Comparison of ENCODE assay signal across 8 cellular contexts in the genomic region with DNA sequence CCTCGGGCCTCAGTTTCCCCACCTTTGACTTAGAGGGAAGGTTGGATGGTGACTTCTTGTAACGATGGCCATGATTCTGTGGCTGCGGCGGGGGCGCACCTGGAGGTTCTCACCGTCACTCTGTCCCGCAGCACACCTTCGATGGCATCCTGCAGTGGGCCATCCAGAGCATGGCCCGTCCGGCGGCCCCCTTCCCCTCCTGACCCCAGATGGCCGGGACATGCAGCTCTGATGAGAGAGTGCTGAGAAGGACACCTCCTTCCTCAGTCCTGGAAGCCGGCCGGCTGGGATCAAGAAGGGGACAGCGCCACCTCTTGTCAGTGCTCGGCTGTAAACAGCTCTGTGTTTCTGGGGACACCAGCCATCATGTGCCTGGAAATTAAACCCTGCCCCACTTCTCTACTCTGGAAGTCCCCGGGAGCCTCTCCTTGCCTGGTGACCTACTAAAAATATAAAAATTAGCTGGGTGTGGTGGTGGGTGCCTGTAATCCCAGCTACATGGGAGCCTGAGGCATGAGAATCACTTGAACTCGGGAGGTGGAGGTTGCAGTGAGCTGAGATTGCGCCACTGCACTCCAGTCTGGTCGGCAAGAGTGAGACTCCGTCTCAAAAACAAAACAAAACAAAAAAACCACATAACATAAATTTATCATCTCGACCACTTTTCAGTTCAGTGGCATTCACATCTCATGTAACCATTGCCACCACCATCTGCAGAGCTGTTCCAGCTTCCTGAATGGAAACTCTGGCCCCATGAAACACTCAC. TPM values are rescaled to one million over a fixed set of nuclear protein-coding genes. Genes with fewer than 3 reads are reported as not detected.
DNase-seq lines count a peak whose midpoint lies in the region; ATAC-seq and TF ChIP-seq lines count a peak whose summit lies in the region.

No MANE protein-coding gene starts in this region.

- no peaks in the 10 kb centered on the region for H3F3A ChIP-seq in SK-N-SH (replicated peaks; ENCODE audit: insufficient read depth)

- H3K27me3 Mint-ChIP-seq in activated naive CD4-positive, alpha-beta T cell treated with anti-CD3 and anti-CD28 coated beads for 36 hours (ENCODE audit: low read depth) = no peaks in the 10 kb centered on the region

- H3K79me2 ChIP-seq in SK-N-SH (ENCODE audit: insufficient read depth) = peaks cover 26% of the 10 kb centered on the region

- H3K27ac Mint-ChIP-seq in activated naive CD4-positive, alpha-beta T cell treated with anti-CD3 and anti-CD28 coated beads for 36 hours = peak overlapping the region; percentile 46

- peaks cover 43% of the 10 kb centered on the region for H3K4me1 Mint-ChIP-seq in activated naive CD4-positive, alpha-beta T cell treated with anti-CD3 and anti-CD28 coated beads for 36 hours (ENCODE audit: low read depth)

- peak overlapping the region in 1 of 2 experiments; percentile 26; a peak in 1 of 4 replicates for H3K4me3 ChIP-seq in SK-N-SH (ENCODE audit: low read depth in 2 of 2, low read length in 1 of 2)
- H3K4me3 ChIP-seq in gastroesophageal sphincter = no peak overlapping the region
- H3K4me3 ChIP-seq in ovary = no peak overlapping the region
- H3K4me3 ChIP-seq in tibial artery = no peak overlapping the region

- H3K9me3 Mint-ChIP-seq in activated naive CD4-positive, alpha-beta T cell treated with anti-CD3 and anti-CD28 coated beads for 36 hours = no peaks in the 10 kb centered on the region

- no peaks in the 10 kb centered on the region for H3K9me2 ChIP-seq in SK-N-SH

- H4K20me1 ChIP-seq in SK-N-SH (ENCODE audit: insufficient read depth) = peaks cover 21% of the 10 kb centered on the region

- H3K4me3 Mint-ChIP-seq in activated naive CD4-positive, alpha-beta T cell treated with anti-CD3 and anti-CD28 coated beads for 36 hours = peak overlapping the region; percentile 34

- H3K36me3 ChIP-seq in SK-N-SH (replicated peaks in 1 of 2; ENCODE audit: control insufficient read depth in 1 of 2, insufficient read depth in 2 of 2, low read length in 1 of 2) (no peaks in the 10 kb centered on the region), gastroesophageal sphincter (no peaks in the 10 kb centered on the region), ovary (no peaks in the 10 kb centered on the region), tibial artery (no peaks in the 10 kb centered on the region)

- peak overlapping the region; percentile 13; the same call in 1 of the 2 replicates for H3K4me2 ChIP-seq in SK-N-SH

- CTCF ChIA-PET in SK-N-SH (lab: Yijun Ruan, JAX) = interaction anchor here (0.6 to 1.9 kb wide), 38 partner anchors 9 to 489 kb away, joined by 3 to 21 read pairs (median 3); partner anchors contain the start of genes CFAP410 and LRRC3
- CTCF ChIA-PET in activated naive CD4-positive, alpha-beta T cell treated with anti-CD3 and anti-CD28 coated beads for 36 hours (lab: Charles Lee) = interaction anchor here (0.6 to 1.9 kb wide), 16 partner anchors 10 to 629 kb away, joined by 3 to 7 read pairs (median 4); partner anchors contain the start of genes DNMT3L and TRPM2

- H3K27me3 ChIP-seq in SK-N-SH (ENCODE audit: insufficient read depth) (no peaks in the 10 kb centered on the region), gastroesophageal sphincter (peaks cover 47% of the 10 kb centered on the region), ovary (no peaks in the 10 kb centered on the region), tibial artery (peaks cover 0 to 46% of the 10 kb centered on the region in 2 donors)

- no peaks in the 10 kb centered on the region for H3K36me3 Mint-ChIP-seq in activated naive CD4-positive, alpha-beta T cell treated with anti-CD3 and anti-CD28 coated beads for 36 hours (ENCODE audit: low read depth)

- no peak overlapping the region for H3K27ac ChIP-seq in SK-N-SH (ENCODE audit: low read depth in 2 of 2, low read length in 1 of 2)
- H3K27ac ChIP-seq in gastroesophageal sphincter = no peak overlapping the region
- no peak overlapping the region for H3K27ac ChIP-seq in ovary
- no peak overlapping the region for H3K27ac ChIP-seq in tibial artery

- ATAC-seq in gastroesophageal sphincter (peak; percentile 58), GM21360 (IDR thresholded peaks at IDR 0.05; ENCODE audit: unreplicated experiment) (no peak)

- no peak overlapping the region for H2AFZ ChIP-seq in SK-N-SH (ENCODE audit: low read depth)

- intact Hi-C loops in activated naive CD4-positive, alpha-beta T cell treated with anti-CD3 and anti-CD28 coated beads for 36 hours (cut with micrococcal nuclease) = loop anchor here (5.0 kb wide), 2 partner anchors 180 to 285 kb away; partner anchors contain the start of gene TRAPPC10
- intact Hi-C loops in ovary (cut with DNase I) (loop anchor here in 2 of 4 donors (5.0 to 10.0 kb wide), 3 partner anchors 40 to 485 kb away; partner anchors contain the start of gene CFAP410 (in 1 of the 2)), tibial artery (cut with DNase I; ENCODE audit: low total_unique reads) (no loop called here)

- TF ChIP-seq EP300 in SK-N-SH (IDR thresholded peaks at IDR 0.05; ENCODE audit: borderline replicate concordance in 1 of 2, low read depth in 1 of 2, low read length in 1 of 2) (no peak), gastroesophageal sphincter (IDR thresholded peaks at IDR 0.05) (no peak), ovary (IDR thresholded peaks at IDR 0.05) (no peak)

- H3K9me3 ChIP-seq in SK-N-SH (no peaks in the 10 kb centered on the region), gastroesophageal sphincter (no peaks in the 10 kb centered on the region), ovary (no peaks in the 10 kb centered on the region), tibial artery (no peaks in the 10 kb centered on the region)

- 17% methylated on average over 20 of the region's 22 CpGs for WGBS in SK-N-SH (ENCODE audit: low lambda C conversion rate)
- 25 to 36% methylated on average over 5 to 13 of the region's 22 CpGs for WGBS in gastroesophageal sphincter (ENCODE audit: low coverage in 1 of 2), 2 donors
- 19 to 21% (median 21%) methylated on average over 22 of the region's 22 CpGs for WGBS in ovary, 3 donors

- H3K9ac ChIP-seq in SK-N-SH = no peak overlapping the region

- H3K4me1 ChIP-seq in SK-N-SH (ENCODE audit: control insufficient read depth in 1 of 2, insufficient read depth in 2 of 2, low read depth in 1 of 2, low read length in 1 of 2) = peaks cover 3 to 16% of the 10 kb centered on the region in 2 experiments; a peak in 1 of 4 replicates
- peaks cover 0 to 62% (median 25%) of the 10 kb centered on the region in 3 donors for H3K4me1 ChIP-seq in gastroesophageal sphincter
- peaks cover 13% of the 10 kb centered on the region for H3K4me1 ChIP-seq in ovary (ENCODE audit: insufficient read depth)
- peaks cover 0 to 53% (median 40%) of the 10 kb centered on the region in 4 donors for H3K4me1 ChIP-seq in tibial artery

- peak; percentile 22 for DNase-seq in GM04503 (ENCODE audit: low read depth)
- DNase-seq in NAMALWA (ENCODE audit: low spot score) = peak; percentile 82
- peak; percentile 94 for DNase-seq in SK-N-SH
- peak; percentile 91 for DNase-seq in activated naive CD4-positive, alpha-beta T cell treated with anti-CD3 and anti-CD28 coated beads for 36 hours
- DNase-seq in ovary = peak; percentile 64 to 83 (median 73)
- peak; percentile 85 to 91 for DNase-seq in tibial artery

- POLR2A ChIA-PET in SK-N-SH (lab: Yijun Ruan, JAX) = no interaction called here

- TF ChIP-seq POLR2A in gastroesophageal sphincter (IDR thresholded peaks at IDR 0.05) (no peak), ovary (IDR thresholded peaks at IDR 0.05) (no peak)

- peak; percentile 93 for TF ChIP-seq RAD21 in SK-N-SH (IDR thresholded peaks at IDR 0.05; ENCODE audit: low read length)

- TF ChIP-seq CTCF in SK-N-SH (IDR thresholded peaks at IDR 0.05) = peak; percentile 86
- peak in 3 of 4 experiments; percentile 74 to 83 (median 79) for TF ChIP-seq CTCF in gastroesophageal sphincter (IDR thresholded peaks at IDR 0.05)
- peak in 2 of 3 donors; percentile 45 to 58 for TF ChIP-seq CTCF in ovary (IDR thresholded peaks at IDR 0.05)
- peak; percentile 66 to 76 for TF ChIP-seq CTCF in tibial artery (IDR thresholded peaks at IDR 0.05)

TF ChIP-seq in SK-N-SH, 30 proteins besides CTCF, POLR2A, EP300 and RAD21 (continues in another document):
- TF ChIP-seq SMC3 (IDR thresholded peaks at IDR 0.05; ENCODE audit: low read depth, low read length) = peak; percentile 89

RNA-seq across cellular contexts. Expression of gene PFKL, which starts 2.1 kb away (rescaled TPM):
- 107 and 118 TPM in 2 replicates for polyA plus RNA-seq in SK-N-SH (2012; rRNA removed)
- 39.2 and 63.5 TPM in 2 replicates for polyA plus RNA-seq in SK-N-SH (2012; cell fraction: cytosol; rRNA removed)
- polyA plus RNA-seq in SK-N-SH (2012; cell fraction: nucleus; rRNA removed) = 260 and 292 TPM in 2 replicates
- 100 to 1,000 TPM; 166 to 171 TPM for total RNA-seq in activated naive CD4-positive, alpha-beta T cell treated with anti-CD3 and anti-CD28 coated beads for 36 hours
- total RNA-seq in gastroesophageal sphincter = 100 to 1,000 TPM in 1 of 4 donors, 10 to 100 TPM in 3; 57.7 to 103 (median 72.1) TPM
- 100 to 1,000 TPM in 1 of 7 donors, 10 to 100 TPM in 6; 38.7 to 104 (median 88.7) TPM for total RNA-seq in ovary
- 10 to 100 TPM; 12.6 to 71.0 TPM for polyA plus RNA-seq in ovary

RNA-seq across cellular contexts. Expression of gene AIRE, which starts 12.0 kb away (rescaled TPM):
- polyA plus RNA-seq in SK-N-SH (2012; rRNA removed) (not detected in 2 replicates), ovary (not detected)
- polyA plus RNA-seq in SK-N-SH (2012; cell fraction: cytosol; rRNA removed) = not detected in 2 replicates
- polyA plus RNA-seq in SK-N-SH (2012; cell fraction: nucleus; rRNA removed) = 0.04 and 0.07 TPM in 2 replicates
- not detected for total RNA-seq in activated naive CD4-positive, alpha-beta T cell treated with anti-CD3 and anti-CD28 coated beads for 36 hours
- total RNA-seq in gastroesophageal sphincter (not detected), ovary (not detected)

RNA-seq across cellular contexts. Expression of gene DNMT3L, which starts 36.0 kb away (rescaled TPM):
- polyA plus RNA-seq in SK-N-SH (2012; rRNA removed) = not detected in 2 replicates
- polyA plus RNA-seq in SK-N-SH (2012; cell fraction: cytosol; rRNA removed) = not detected in 2 replicates
- polyA plus RNA-seq in SK-N-SH (2012; cell fraction: nucleus; rRNA removed) = not detected in 2 replicates
- not detected for total RNA-seq in activated naive CD4-positive, alpha-beta T cell treated with anti-CD3 and anti-CD28 coated beads for 36 hours
- total RNA-seq in gastroesophageal sphincter = not detected
- total RNA-seq in ovary = not detected
- not detected for polyA plus RNA-seq in ovary

RNA-seq across cellular contexts. Expression of gene CFAP410, which starts 41.5 kb away (rescaled TPM):
- polyA plus RNA-seq in SK-N-SH (2012; rRNA removed) (18.0 and 19.2 TPM in 2 replicates), ovary (10 to 100 TPM in 1 of 2 donors, 1 to 10 TPM in 1; 1.2 to 40.7 TPM)
- 5.8 and 11.3 TPM in 2 replicates for polyA plus RNA-seq in SK-N-SH (2012; cell fraction: cytosol; rRNA removed)
- polyA plus RNA-seq in SK-N-SH (2012; cell fraction: nucleus; rRNA removed) = 61.8 and 97.0 TPM in 2 replicates
- 10 to 100 TPM; 13.2 to 14.8 TPM for total RNA-seq in activated naive CD4-positive, alpha-beta T cell treated with anti-CD3 and anti-CD28 coated beads for 36 hours
- total RNA-seq in gastroesophageal sphincter (10 to 100 TPM; 26.2 to 35.0 (median 30.2) TPM), ovary (10 to 100 TPM; 23.1 to 40.8 (median 29.3) TPM)

RNA-seq across cellular contexts. Expression of gene TRPM2, which starts 55.7 kb away (rescaled TPM):
- polyA plus RNA-seq in SK-N-SH (2012; rRNA removed) = not detected in 2 replicates
- polyA plus RNA-seq in SK-N-SH (2012; cell fraction: cytosol; rRNA removed) = not detected in 2 replicates
- 0.02 TPM in 1 of 2 replicates, not detected in the other for polyA plus RNA-seq in SK-N-SH (2012; cell fraction: nucleus; rRNA removed)
- 1 to 10 TPM; 2.5 to 3.5 TPM for total RNA-seq in activated naive CD4-positive, alpha-beta T cell treated with anti-CD3 and anti-CD28 coated beads for 36 hours
- total RNA-seq in gastroesophageal sphincter = 1 to 10 TPM; 1.0 to 3.3 (median 3.1) TPM
- total RNA-seq in ovary = 1 to 10 TPM in 6 of 7 donors, under 1 TPM in 1; 0.48 to 7.0 (median 2.1) TPM
- polyA plus RNA-seq in ovary = 1 to 10 TPM; 1.3 to 1.6 TPM

Comparison
In these comparisons a context has a peak if more than half of its experiments do, and no peak if none do; other contexts are left out.
1. DNase-seq: peak in every context shown above with its lines; median percentile 94 in SK-N-SH; 91 in activated naive CD4-positive, alpha-beta T cell treated with anti-CD3 and anti-CD28 coated beads for 36 hours; 88 in tibial artery; 82 in NAMALWA; 73 in ovary; 22 in GM04503.